In genomic region chr2:85286913-85287312, GRCh38 we compare ENCODE assay signal across 20 cellular contexts. TPM values are rescaled to one million over a fixed set of nuclear protein-coding genes. Genes with fewer than 3 reads are reported as not detected.
DNase-seq lines count a peak whose midpoint lies in the region; ATAC-seq, FAIRE-seq and TF ChIP-seq lines count a peak whose summit lies in the region.
"Had no signal": no experiment of that assay in that cellular context is flagged by ENCODE, and none has a peak within 500 bp of the region (broad histone marks: within the 10 kb centered on the region; RNA-seq: fewer than 3 reads in every experiment).

No MANE protein-coding gene starts in this region.

- H3K27me3 ChIP-seq in breast epithelium (no peaks in the 10 kb centered on the region), OCI-LY3 (ENCODE audit: low read depth, low read length) (no peaks in the 10 kb centered on the region), astrocyte (ENCODE audit: insufficient read depth, low read length) (no peaks in the 10 kb centered on the region)
- H3K27me3 ChIP-seq: heart left ventricle, neural progenitor cell, transverse colon had no signal

- H3K27me3 Mint-ChIP-seq in MCF 10A (ENCODE audit: insufficient read depth, unreplicated experiment) (no peaks in the 10 kb centered on the region), astrocyte (ENCODE audit: low read depth, unreplicated experiment) (no peaks in the 10 kb centered on the region)
- no peaks in the 10 kb centered on the region for H3K27me3 Mint-ChIP-seq in stimulated activated naive CD8-positive, alpha-beta T cell treated with anti-CD3 and anti-CD28 coated beads, Interleukin-15, amount 100 ng/mL, for 72 hours

- no peak for TF ChIP-seq POLR2A in breast epithelium (IDR thresholded peaks at IDR 0.05)

- H3K4me3 Mint-ChIP-seq in MCF 10A (ENCODE audit: unreplicated experiment) (no peak overlapping the region), astrocyte (ENCODE audit: unreplicated experiment) (no peak overlapping the region)
- H3K4me3 Mint-ChIP-seq in stimulated activated naive CD8-positive, alpha-beta T cell treated with anti-CD3 and anti-CD28 coated beads, Interleukin-15, amount 100 ng/mL, for 72 hours: peak overlapping the region in 1 of 2 donors; percentile 4
- H3K4me3 Mint-ChIP-seq: neural progenitor cell had no signal

- peaks cover 7% of the 10 kb centered on the region for H3K36me3 Mint-ChIP-seq in MCF 10A (ENCODE audit: insufficient read depth, unreplicated experiment)
- peaks cover 12% of the 10 kb centered on the region for H3K36me3 Mint-ChIP-seq in astrocyte (ENCODE audit: low read depth, unreplicated experiment)

- peaks cover 0 to 5% of the 10 kb centered on the region in 2 donors for H3K4me1 ChIP-seq in breast epithelium
- H3K4me1 ChIP-seq in OCI-LY3 (ENCODE audit: low read length): peaks cover 18% of the 10 kb centered on the region
- peaks cover 12% of the 10 kb centered on the region for H3K4me1 ChIP-seq in astrocyte (ENCODE audit: insufficient read depth, low read length)

- H3K79me2 ChIP-seq in OCI-LY3 (ENCODE audit: low read length): no peaks in the 10 kb centered on the region
- no peaks in the 10 kb centered on the region for H3K79me2 ChIP-seq in astrocyte (ENCODE audit: insufficient read depth, low read length)

- no peak for FAIRE-seq in astrocyte (lab: Jason Lieb, UNC)

- no peak for ATAC-seq in stimulated activated naive CD8-positive, alpha-beta T cell treated with anti-CD3 and anti-CD28 coated beads, Interleukin-15, amount 100 ng/mL, for 72 hours
- ATAC-seq: heart left ventricle, mucosa of descending colon had no signal

- H3K36me3 ChIP-seq in breast epithelium (no peaks in the 10 kb centered on the region), OCI-LY3 (replicated peaks; ENCODE audit: low read depth, low read length) (no peaks in the 10 kb centered on the region), astrocyte (ENCODE audit: insufficient read depth, low read length) (no peaks in the 10 kb centered on the region)
- H3K36me3 ChIP-seq: neural progenitor cell, transverse colon had no signal

- H3K4me3 ChIP-seq in breast epithelium (no peak overlapping the region), OCI-LY3 (ENCODE audit: low read length) (no peak overlapping the region), astrocyte (ENCODE audit: insufficient read depth, low read depth, low read length) (no peak overlapping the region)
- H3K4me3 ChIP-seq: heart left ventricle, mucosa of descending colon, neural progenitor cell, skin epidermis, transverse colon had no signal

- no TSS peak for BruUV-seq in MCF 10A (replicated peaks; lab: Mats Ljungman, UMichigan)

- intact Hi-C loops in MCF 10A (cut with micrococcal nuclease): no loop called here
- intact Hi-C loops in breast epithelium (cut with DNase I; ENCODE audit: low total_unique reads): loop anchor here (5.0 kb wide), 2 partner anchors 155 to 220 kb away; partner anchors contain the start of gene TCF7L1

- POLR2A ChIA-PET in MCF 10A (lab: Yijun Ruan, JAX): interaction anchor here (0.9 to 5.3 kb wide), 5 partner anchors 12 to 232 kb away, joined by 3 to 35 read pairs (median 6); no protein-coding TSS in a partner anchor

- TF ChIP-seq CTCF in MCF 10A (IDR thresholded peaks at IDR 0.05; ENCODE audit: unreplicated experiment): no peak
- TF ChIP-seq CTCF in breast epithelium (IDR thresholded peaks at IDR 0.05): no peak
- TF ChIP-seq CTCF in OCI-LY3 (IDR thresholded peaks at IDR 0.05; ENCODE audit: low read depth, low read length): no peak
- TF ChIP-seq CTCF in astrocyte (IDR thresholded peaks at IDR 0.05; ENCODE audit: insufficient read depth, low read depth, low read length): no peak

- H3K27ac ChIP-seq in breast epithelium (no peak overlapping the region), OCI-LY3 (ENCODE audit: low read length) (no peak overlapping the region), astrocyte (ENCODE audit: low read depth, low read length) (no peak overlapping the region)
- H3K27ac ChIP-seq: heart left ventricle, neural progenitor cell, transverse colon had no signal

- H3K9me3 Mint-ChIP-seq in MCF 10A (ENCODE audit: unreplicated experiment) (no peaks in the 10 kb centered on the region), astrocyte (ENCODE audit: unreplicated experiment) (no peaks in the 10 kb centered on the region)
- H3K9me3 Mint-ChIP-seq in stimulated activated naive CD8-positive, alpha-beta T cell treated with anti-CD3 and anti-CD28 coated beads, Interleukin-15, amount 100 ng/mL, for 72 hours: peaks cover 0 to 5% of the 10 kb centered on the region in 2 donors
- H3K9me3 Mint-ChIP-seq: neural progenitor cell had no signal

- H2AFZ ChIP-seq in OCI-LY3 (ENCODE audit: low read depth, low read length) (peak overlapping the region; percentile 47), astrocyte (ENCODE audit: low read depth, low read length) (no peak overlapping the region)
- H2AFZ ChIP-seq: neural progenitor cell had no signal

- H3K27ac Mint-ChIP-seq in MCF 10A (ENCODE audit: low read depth, unreplicated experiment) (peak overlapping the region; percentile 92), astrocyte (ENCODE audit: unreplicated experiment) (peak overlapping the region; percentile 13)
- peak overlapping the region; percentile 24 to 84 for H3K27ac Mint-ChIP-seq in stimulated activated naive CD8-positive, alpha-beta T cell treated with anti-CD3 and anti-CD28 coated beads, Interleukin-15, amount 100 ng/mL, for 72 hours
- H3K27ac Mint-ChIP-seq: neural progenitor cell had no signal

- CTCF ChIA-PET in MCF 10A (lab: Yijun Ruan, JAX): interaction anchor here (0.5 to 13.0 kb wide), 15 partner anchors 11 to 582 kb away, joined by 3 to 295 read pairs (median 6); no protein-coding TSS in a partner anchor

- H3K4me1 Mint-ChIP-seq in MCF 10A (ENCODE audit: insufficient read depth, unreplicated experiment): peaks cover 31% of the 10 kb centered on the region
- H3K4me1 Mint-ChIP-seq in astrocyte (ENCODE audit: low read depth, unreplicated experiment): peaks cover 21% of the 10 kb centered on the region
- peaks cover 22% of the 10 kb centered on the region for H3K4me1 Mint-ChIP-seq in stimulated activated naive CD8-positive, alpha-beta T cell treated with anti-CD3 and anti-CD28 coated beads, Interleukin-15, amount 100 ng/mL, for 72 hours

- no peaks in the 10 kb centered on the region for H4K20me1 ChIP-seq in OCI-LY3 (ENCODE audit: insufficient read depth, low read length)
- H4K20me1 ChIP-seq in astrocyte (ENCODE audit: insufficient read depth, low read length): peaks cover 2% of the 10 kb centered on the region

- no peaks in the 10 kb centered on the region for H3K9me3 ChIP-seq in breast epithelium
- H3K9me3 ChIP-seq in OCI-LY3 (ENCODE audit: insufficient read depth, low read length): no peaks in the 10 kb centered on the region
- no peaks in the 10 kb centered on the region for H3K9me3 ChIP-seq in astrocyte (ENCODE audit: insufficient read depth, low read depth, low read length)
- H3K9me3 ChIP-seq: Caco-2, heart left ventricle, mucosa of descending colon, transverse colon had no signal

- H3K9ac ChIP-seq in OCI-LY3 (ENCODE audit: low read length) (no peak overlapping the region), astrocyte (ENCODE audit: low read length) (no peak overlapping the region)
- H3K9ac ChIP-seq: neural progenitor cell had no signal

- no peak overlapping the region for H3K4me2 ChIP-seq in OCI-LY3 (ENCODE audit: low read length)
- no peak overlapping the region for H3K4me2 ChIP-seq in astrocyte (ENCODE audit: low read length)
- H3K4me2 ChIP-seq: neural progenitor cell had no signal

- DNase-seq in MCF 10A (ENCODE audit: unreplicated experiment) (no peak), breast epithelium (ENCODE audit: low spot score in 2 of 2) (no peak), astrocyte (ENCODE audit: low read depth) (no peak), DMS153 treated with DMSO at 0.1 percent for 48 hours (lab: John Stamatoyannopoulos, UW; ENCODE audit: unreplicated experiment) (no peak), NCI-H524 (lab: John Stamatoyannopoulos, UW) (no peak)
- DNase-seq in stimulated activated naive CD8-positive, alpha-beta T cell treated with anti-CD3 and anti-CD28 coated beads, Interleukin-15, amount 100 ng/mL, for 72 hours: no peak
- DNase-seq: Caco-2; H7; KG1; mucosa of descending colon; NCI-H1694 treated with DMSO at 0.1 percent for 48 hours; NCI-H69; SHP77 treated with DMSO at 0.1 percent for 48 hours; stimulated activated CD4-positive, alpha-beta T cell treated with anti-CD3 and anti-CD28 coated beads, Interleukin-2, amount 100 ng/mL, for 24 hours; stimulated activated naive CD4-positive, alpha-beta T cell treated with Interleukin-2 at 50 U/mL for 16 hours; transverse colon had no signal

RNA-seq across cellular contexts. Expression of gene TGOLN2, which starts 40.9 kb away (rescaled TPM):
- total RNA-seq in MCF 10A (2022) (62.9 and 65.5 TPM in 2 replicates), breast epithelium (100 to 1,000 TPM; 111 to 161 (median 117) TPM), astrocyte (86.7 and 90.8 TPM in 2 replicates)

Comparison
In these comparisons a context has a peak if more than half of its experiments do, and no peak if none do; other contexts are left out.
1. H3K27ac Mint-ChIP-seq: peak in every context shown above with its lines; median percentile 92 in MCF 10A; 54 in stimulated activated naive CD8-positive, alpha-beta T cell treated with anti-CD3 and anti-CD28 coated beads, Interleukin-15, amount 100 ng/mL, for 72 hours; 13 in astrocyte.